10 cellular contexts compared by ENCODE assay signal in genomic region chr15:71116366-71116765, GRCh38. TPM values are rescaled to one million over a fixed set of nuclear protein-coding genes. Genes with fewer than 3 reads are reported as not detected.
DNase-seq lines count a peak whose midpoint lies in the region; TF ChIP-seq lines count a peak whose summit lies in the region.
"Had no signal": no experiment of that assay in that cellular context is flagged by ENCODE, and none has a peak within 500 bp of the region (broad histone marks: within the 10 kb centered on the region; RNA-seq: fewer than 3 reads in every experiment).

No MANE protein-coding gene starts in this region.

- H3K27me3 ChIP-seq in left ventricle myocardium inferior (ENCODE audit: low read depth) (peaks cover 6% of the 10 kb centered on the region), sigmoid colon (peaks cover 0 to 20% (median 0%) of the 10 kb centered on the region in 3 donors)

- no peak for TF ChIP-seq POLR2A in sigmoid colon (IDR thresholded peaks at IDR 0.05)

- peak overlapping the region; percentile 78 for H3K4me3 ChIP-seq in left ventricle myocardium inferior
- peak overlapping the region in 3 of 4 donors; percentile 40 to 53 (median 49) for H3K4me3 ChIP-seq in sigmoid colon

- WGBS in sigmoid colon, 2 donors, result 4 to 13% methylated on average over 13 of the region's 13 CpGs

- no peak overlapping the region for H3K27ac Mint-ChIP-seq in activated CD4-positive, alpha-beta memory T cell treated with anti-CD3 and anti-CD28 coated beads, Interleukin-2, amount 10 ng/mL, durations not matched to agents 7 days and 5 days

- H3K36me3 ChIP-seq in ES-I3 (ENCODE audit: insufficient read depth, low read length), result no peaks in the 10 kb centered on the region
- no peaks in the 10 kb centered on the region for H3K36me3 ChIP-seq in left ventricle myocardium inferior
- no peaks in the 10 kb centered on the region for H3K36me3 ChIP-seq in sigmoid colon

- CTCF ChIA-PET in activated CD4-positive, alpha-beta memory T cell treated with anti-CD3 and anti-CD28 coated beads, Interleukin-2, amount 10 ng/mL, durations not matched to agents 7 days and 5 days (lab: Charles Lee), result interaction anchor here (0.6 to 1.6 kb wide), 3 partner anchors 26 to 1722 kb away, joined by 3 to 8 read pairs (median 3); no protein-coding TSS in a partner anchor

- intact Hi-C loops in left ventricle myocardium inferior (cut with micrococcal nuclease) (no loop called here), sigmoid colon (cut with DNase I) (no loop called here)

- peaks cover 10% of the 10 kb centered on the region for H3K4me1 Mint-ChIP-seq in activated CD4-positive, alpha-beta memory T cell treated with anti-CD3 and anti-CD28 coated beads, Interleukin-2, amount 10 ng/mL, durations not matched to agents 7 days and 5 days

- peak overlapping the region; percentile 73 for H3K9ac ChIP-seq in ES-I3 (ENCODE audit: low read depth, low read length)

- H3K9me3 ChIP-seq in ES-I3 (ENCODE audit: control insufficient read depth, insufficient read depth, low read length) (no peaks in the 10 kb centered on the region), left ventricle myocardium inferior (replicated peaks) (no peaks in the 10 kb centered on the region), sigmoid colon (no peaks in the 10 kb centered on the region)

- DNase-seq in activated CD4-positive, alpha-beta memory T cell treated with anti-CD3 and anti-CD28 coated beads, Interleukin-2, amount 10 ng/mL, durations not matched to agents 7 days and 5 days, result no peak
- DNase-seq in left ventricle myocardium inferior (no peak), sigmoid colon (no peak), NOMO-1 treated with DMSO at 0.1 percent for 48 hours (lab: John Stamatoyannopoulos, UW; ENCODE audit: unreplicated experiment) (no peak), hypothalamus (lab: John Stamatoyannopoulos, UW) (no peak), cerebellum (ENCODE audit: low spot score) (no peak), NCI-H1417 (lab: John Stamatoyannopoulos, UW) (no peak)
- DNase-seq: central memory CD4-positive, alpha-beta T cell; NCI-H345 had no signal

- H3K4me1 ChIP-seq in ES-I3 (ENCODE audit: insufficient read depth, low read length) (peaks cover 12% of the 10 kb centered on the region; the same call in 1 of the 2 replicates), left ventricle myocardium inferior (peaks cover 41% of the 10 kb centered on the region), sigmoid colon (peaks cover 0 to 7% (median 6%) of the 10 kb centered on the region in 4 donors)

- TF ChIP-seq CTCF in left ventricle myocardium inferior (IDR thresholded peaks at IDR 0.05; ENCODE audit: borderline replicate concordance), result peak; percentile 3
- TF ChIP-seq CTCF in sigmoid colon (IDR thresholded peaks at IDR 0.05), result no peak

- POLR2A ChIA-PET in activated CD4-positive, alpha-beta memory T cell treated with anti-CD3 and anti-CD28 coated beads, Interleukin-2, amount 10 ng/mL, durations not matched to agents 7 days and 5 days (lab: Charles Lee), result no interaction called here

- no peaks in the 10 kb centered on the region for H3K9me3 Mint-ChIP-seq in activated CD4-positive, alpha-beta memory T cell treated with anti-CD3 and anti-CD28 coated beads, Interleukin-2, amount 10 ng/mL, durations not matched to agents 7 days and 5 days

- H3K27ac ChIP-seq in left ventricle myocardium inferior (replicated peaks) (peak overlapping the region; percentile 96), sigmoid colon (no peak overlapping the region)

- H3K4me3 Mint-ChIP-seq in activated CD4-positive, alpha-beta memory T cell treated with anti-CD3 and anti-CD28 coated beads, Interleukin-2, amount 10 ng/mL, durations not matched to agents 7 days and 5 days, result peak overlapping the region; percentile 43

- peaks cover 40% of the 10 kb centered on the region for H3K27me3 Mint-ChIP-seq in activated CD4-positive, alpha-beta memory T cell treated with anti-CD3 and anti-CD28 coated beads, Interleukin-2, amount 10 ng/mL, durations not matched to agents 7 days and 5 days

- TF ChIP-seq EP300 in sigmoid colon (IDR thresholded peaks at IDR 0.05), result no peak

- H3K36me3 Mint-ChIP-seq in activated CD4-positive, alpha-beta memory T cell treated with anti-CD3 and anti-CD28 coated beads, Interleukin-2, amount 10 ng/mL, durations not matched to agents 7 days and 5 days (ENCODE audit: low read depth), result no peaks in the 10 kb centered on the region

RNA-seq across cellular contexts. Expression of gene THSD4, which starts 1.1 kb away (rescaled TPM):
- under 1 TPM in 1 of 2 experiments, not detected in 1; 0.08 TPM for total RNA-seq in activated CD4-positive, alpha-beta memory T cell treated with anti-CD3 and anti-CD28 coated beads, Interleukin-2, amount 10 ng/mL, durations not matched to agents 7 days and 5 days
- total RNA-seq in left ventricle myocardium inferior, result 95.8 TPM
- total RNA-seq in sigmoid colon, result 1 to 10 TPM; 1.4 to 2.2 (median 2.0) TPM
- 1 to 10 TPM; 2.4 to 7.8 (median 5.1) TPM for polyA plus RNA-seq in sigmoid colon
- 4.6 TPM for total RNA-seq in cerebellum

Comparison
In these comparisons a context has a peak if more than half of its experiments do, and no peak if none do; other contexts are left out.
1. RNA of gene THSD4, which starts 1.1 kb away (total RNA-seq): 95.8 TPM in left ventricle myocardium inferior (single experiment); 4.6 TPM in cerebellum (single experiment), 1.4 to 2.2 TPM in sigmoid colon and 0.08 TPM in activated CD4-positive, alpha-beta memory T cell treated with anti-CD3 and anti-CD28 coated beads, Interleukin-2, amount 10 ng/mL, durations not matched to agents 7 days and 5 days; every median in the first group is over 10 times any median in the second.